18 cellular contexts compared by ENCODE assay signal in genomic region chr9:132699926-132700325, GRCh38. TPM values are rescaled to one million over a fixed set of nuclear protein-coding genes. Genes with fewer than 3 reads are reported as not detected.
DNase-seq lines count a peak whose midpoint lies in the region; ATAC-seq and TF ChIP-seq lines count a peak whose summit lies in the region.
"Had no signal": no experiment of that assay in that cellular context is flagged by ENCODE, and none has a peak within 500 bp of the region (broad histone marks: within the 10 kb centered on the region; RNA-seq: fewer than 3 reads in every experiment).

No MANE protein-coding gene starts in this region.

- H3K4ac ChIP-seq in mesenchymal stem cell (ENCODE audit: low read depth in 1 of 2, low read length in 2 of 2) = no peak overlapping the region

- no peak overlapping the region for H2BK5ac ChIP-seq in mesenchymal stem cell (ENCODE audit: low read depth, low read length, poor library complexity, severe bottlenecking)

- no peak overlapping the region for H2AFZ ChIP-seq in mesenchymal stem cell (ENCODE audit: low read depth, low read length)
- H2AFZ ChIP-seq: GM23338 had no signal

- intact Hi-C loops in stomach (cut with DNase I; ENCODE audit: low total_unique reads) = no loop called here

- no CpG with 5 or more reads among the region's 1 CpG for WGBS in mesenchymal stem cell
- WGBS in stomach, 5 donors = 10 to 20% (median 15%) methylated on average over 1 of the region's 1 CpG

- H4K8ac ChIP-seq in mesenchymal stem cell (ENCODE audit: low read length) = no peak overlapping the region

- no peaks in the 10 kb centered on the region for H3K79me1 ChIP-seq in mesenchymal stem cell (replicated peaks; ENCODE audit: low read length, poor library complexity, severe bottlenecking)

- H4K91ac ChIP-seq in mesenchymal stem cell (ENCODE audit: low read length) = no peak overlapping the region

- H2AK5ac ChIP-seq in mesenchymal stem cell (ENCODE audit: low read length, severe bottlenecking) = no peak overlapping the region

- no peaks in the 10 kb centered on the region for H3K36me3 ChIP-seq in mesenchymal stem cell (ENCODE audit: control insufficient read depth in 1 of 2, insufficient read depth in 2 of 2, low read depth in 1 of 2, low read length in 2 of 2)
- no peaks in the 10 kb centered on the region for H3K36me3 ChIP-seq in stomach

- H3K4me1 ChIP-seq in mesenchymal stem cell (ENCODE audit: control insufficient read depth, insufficient read depth, low read depth, low read length) = no peaks in the 10 kb centered on the region
- H3K4me1 ChIP-seq in stomach = peaks cover 8 to 24% (median 16%) of the 10 kb centered on the region in 4 donors

- no peak overlapping the region for H2BK12ac ChIP-seq in mesenchymal stem cell (ENCODE audit: low read length in 2 of 2)

- TF ChIP-seq POLR2A in stomach (IDR thresholded peaks at IDR 0.05) = no peak

- H3K27ac ChIP-seq in mesenchymal stem cell (ENCODE audit: low read length, poor library complexity, severe bottlenecking) (no peak overlapping the region), stomach (no peak overlapping the region)
- H3K27ac ChIP-seq: SK-N-MC had no signal

- DNase-seq in DMS 273 treated with DMSO at 0.1 percent for 48 hours (lab: John Stamatoyannopoulos, UW) = peak; percentile 64
- peak; percentile 48 for DNase-seq in NCI-H446 treated with DMSO at 0.1 percent for 48 hours (lab: John Stamatoyannopoulos, UW)
- peak; percentile 42 for DNase-seq in fibroblast of gingiva (ENCODE audit: low read depth)
- peak; percentile 34 for DNase-seq in mesenchymal stem cell
- no peak for DNase-seq in stomach
- DNase-seq: GDM1; HCEC 1CT; NCI-H1105; NCI-H2107; NCI-H226; NCI-H69; NK-92 treated with Interleukin-12 subunit alpha and Interleukin-12 subunit beta, amount 100 ng/mL, for 24 hours; OCI-M1; Right ventricle myocardium superior had no signal

- peaks cover 0 to 2% of the 10 kb centered on the region in 2 experiments for H3K27me3 ChIP-seq in mesenchymal stem cell (ENCODE audit: control insufficient read depth in 1 of 2, insufficient read depth in 1 of 2, low read length in 2 of 2)
- H3K27me3 ChIP-seq in stomach = no peaks in the 10 kb centered on the region

- TF ChIP-seq CTCF in stomach (IDR thresholded peaks at IDR 0.05) = no peak

- H3K9ac ChIP-seq in mesenchymal stem cell (ENCODE audit: low read length) = no peak overlapping the region

- no peak for TF ChIP-seq EP300 in stomach (IDR thresholded peaks at IDR 0.05)

- ATAC-seq in GM19035 (IDR thresholded peaks at IDR 0.05; ENCODE audit: unreplicated experiment) (no peak), HG03095 (IDR thresholded peaks at IDR 0.05; ENCODE audit: unreplicated experiment) (no peak)
- ATAC-seq: GM23338 had no signal

- H3K23ac ChIP-seq in mesenchymal stem cell (ENCODE audit: low read length in 2 of 2) = no peak overlapping the region

- H3K14ac ChIP-seq in mesenchymal stem cell (ENCODE audit: low read length in 2 of 2) = no peak overlapping the region

- H3K9me3 ChIP-seq in mesenchymal stem cell (ENCODE audit: control insufficient read depth, low read length) = peaks cover 30% of the 10 kb centered on the region
- H3K9me3 ChIP-seq in stomach = peaks cover 0 to 26% (median 14%) of the 10 kb centered on the region in 4 donors

- H3K18ac ChIP-seq in mesenchymal stem cell (ENCODE audit: low read depth in 1 of 2, low read length in 2 of 2) = no peak overlapping the region

- H3K4me2 ChIP-seq in mesenchymal stem cell (ENCODE audit: low read length, poor library complexity, severe bottlenecking) = no peak overlapping the region
- H3K4me2 ChIP-seq: GM23338 had no signal

- H2BK15ac ChIP-seq in mesenchymal stem cell (ENCODE audit: low read depth, poor library complexity, severe bottlenecking) = no peak overlapping the region

- no peak overlapping the region for H2BK120ac ChIP-seq in mesenchymal stem cell (ENCODE audit: low read depth, low read length)

- H3K4me3 ChIP-seq in mesenchymal stem cell (ENCODE audit: insufficient read depth in 1 of 2, low read depth in 1 of 2, low read length in 2 of 2) (no peak overlapping the region), stomach (no peak overlapping the region)
- H3K4me3 ChIP-seq: GM23338, SK-N-MC had no signal

RNA-seq across cellular contexts. Expression of gene GTF3C4, which starts 29.7 kb away (rescaled TPM):
- 8.9 TPM for polyA plus RNA-seq in mesenchymal stem cell (2013, experiment 1 of 2)
- polyA plus RNA-seq in mesenchymal stem cell (2013, experiment 2 of 2) = 8.5 TPM
- 10 to 100 TPM; 10.4 to 68.8 (median 13.4) TPM for total RNA-seq in stomach
- 1 to 10 TPM; 2.6 to 4.4 (median 2.7) TPM for polyA plus RNA-seq in stomach

RNA-seq across cellular contexts. Expression of gene DDX31, which starts 30.1 kb away (rescaled TPM):
- 8.4 TPM for polyA plus RNA-seq in mesenchymal stem cell (2013, experiment 1 of 2)
- 8.3 TPM for polyA plus RNA-seq in mesenchymal stem cell (2013, experiment 2 of 2)
- 10 to 100 TPM in 2 of 5 donors, 1 to 10 TPM in 3; 4.1 to 26.8 (median 9.8) TPM for total RNA-seq in stomach
- polyA plus RNA-seq in stomach = 1 to 10 TPM; 3.1 to 7.3 (median 3.2) TPM
